In the genomic region with DNA sequence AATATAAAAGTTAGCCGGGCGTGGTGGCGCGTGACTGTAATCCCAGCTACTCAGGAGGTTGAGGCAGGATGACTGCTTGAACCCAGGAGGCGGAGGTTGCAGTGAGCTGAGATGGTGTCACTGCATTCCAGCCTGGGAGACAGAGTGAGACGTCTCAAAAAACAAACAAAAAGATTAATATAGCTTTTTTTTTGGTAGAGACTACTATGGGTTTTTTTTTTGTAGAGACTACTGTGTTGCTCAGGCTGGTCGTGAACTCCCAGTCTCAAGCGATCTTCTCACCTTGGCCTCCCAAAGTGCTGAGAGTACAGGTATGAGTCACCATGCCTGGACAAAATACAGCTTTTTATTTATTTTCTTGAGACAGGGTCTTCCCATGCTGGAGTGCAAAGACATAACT, we compare ENCODE assay signal across 20 cellular contexts. TPM values are rescaled to one million over a fixed set of nuclear protein-coding genes. Genes with fewer than 3 reads are reported as not detected.
A peak's percentile ranks its signal among the peaks of the same experiment; 100 is the strongest.
DNase-seq lines count a peak whose midpoint lies in the region; ATAC-seq, FAIRE-seq and TF ChIP-seq lines count a peak whose summit lies in the region.
"Had no signal": no experiment of that assay in that cellular context is flagged by ENCODE, and none has a peak within 500 bp of the region (broad histone marks: within the 10 kb centered on the region; RNA-seq: fewer than 3 reads in every experiment).

No MANE protein-coding gene starts in this region.

- no peaks in the 10 kb centered on the region for H3K9me1 ChIP-seq in IMR-90 (ENCODE audit: insufficient read depth, low read length)

- H3K4me1 ChIP-seq in IMR-90 (ENCODE audit: control insufficient read depth, insufficient read depth, low read length) (peaks cover 9% of the 10 kb centered on the region), transverse colon (peaks cover 0 to 25% (median under 1%) of the 10 kb centered on the region in 4 donors)

- TF ChIP-seq CTCF in IMR-90 (conservative IDR thresholded peaks at IDR 0.05; ENCODE audit: low read depth, low read length) = no peak
- no peak for TF ChIP-seq CTCF in fibroblast of mammary gland (conservative IDR thresholded peaks at IDR 0.05; ENCODE audit: control insufficient read depth, insufficient read depth, low read depth, low read length)
- TF ChIP-seq CTCF in transverse colon (IDR thresholded peaks at IDR 0.05) = no peak

- 87% methylated on average over 4 of the region's 8 CpGs; no CpG with 5 or more reads in 1 of the 2 experiments for WGBS in IMR-90 (ENCODE audit: extremely low coverage in 2 of 2, insufficient read length in 1 of 2), 2 experiments
- 79 to 85% methylated on average over 3 to 8 of the region's 8 CpGs for WGBS in transverse colon (ENCODE audit: low coverage in 1 of 2), 2 donors

- H3K14ac ChIP-seq in IMR-90 (replicated peaks; ENCODE audit: low read depth, low read length) = no peak overlapping the region

- H3K56ac ChIP-seq in IMR-90 (ENCODE audit: extremely low read depth, insufficient read depth, low read length) = no peak overlapping the region

- FAIRE-seq in GM18507 (lab: Jason Lieb, UNC) = peak; percentile 50
- FAIRE-seq: G401.6 had no signal

- no peak overlapping the region for H3K4me3 ChIP-seq in IMR-90 (ENCODE audit: insufficient read depth, low read depth, low read length)
- no peak overlapping the region for H3K4me3 ChIP-seq in fibroblast of mammary gland (ENCODE audit: control insufficient read depth, low read depth, low read length)
- H3K4me3 ChIP-seq in transverse colon = no peak overlapping the region
- H3K4me3 ChIP-seq: cardiac muscle cell, sigmoid colon, SK-N-MC had no signal

- no peak overlapping the region for H4K5ac ChIP-seq in IMR-90 (ENCODE audit: low read depth, low read length)

- H2AFZ ChIP-seq in IMR-90 (replicated peaks; ENCODE audit: low read length, poor library complexity) = no peak overlapping the region

- H3K4me2 ChIP-seq in IMR-90 (ENCODE audit: low read depth, low read length) = no peak overlapping the region
- H3K4me2 ChIP-seq: KMS-11 had no signal

- no peak overlapping the region; the same call in 1 of the 2 replicates for H2AK5ac ChIP-seq in IMR-90 (ENCODE audit: low read depth, low read length)

- H3K23ac ChIP-seq in IMR-90 (ENCODE audit: low read depth, low read length) = no peak overlapping the region

- H3K27ac ChIP-seq in IMR-90 (ENCODE audit: insufficient read depth, low read length) (no peak overlapping the region), transverse colon (no peak overlapping the region)
- H3K27ac ChIP-seq: cardiac muscle cell, KMS-11, SK-N-MC, WERI-Rb-1 had no signal

- no TSS peak for BruUV-seq in IMR-90 (replicated peaks; lab: Mats Ljungman, UMichigan)

- H3K9me3 ChIP-seq in IMR-90 (ENCODE audit: control insufficient read depth, insufficient read depth, low read length) (peaks cover 4% of the 10 kb centered on the region), transverse colon (peaks cover 3 to 6% of the 10 kb centered on the region in 2 donors)

- dilution Hi-C loops in IMR-90 (cut with HindIII; ENCODE audit: low sequenced_read_pairs, unreplicated experiment) = no loop called here

- H2BK20ac ChIP-seq in IMR-90 (ENCODE audit: low read depth, low read length) = no peak overlapping the region

- TF ChIP-seq RAD21 in IMR-90 (IDR thresholded peaks at IDR 0.05; ENCODE audit: low read length) = no peak

- H3K36me3 ChIP-seq in IMR-90 (ENCODE audit: control insufficient read depth, insufficient read depth, low read length) = no peaks in the 10 kb centered on the region
- H3K36me3 ChIP-seq in transverse colon = peaks cover 0 to 9% (median 0%) of the 10 kb centered on the region in 4 donors
- H3K36me3 ChIP-seq: cardiac muscle cell, sigmoid colon had no signal

- no peak overlapping the region for H3K9ac ChIP-seq in IMR-90 (ENCODE audit: low read depth, low read length)
- H3K9ac ChIP-seq: KMS-11 had no signal

- no peak overlapping the region for H2BK15ac ChIP-seq in IMR-90 (ENCODE audit: low read depth, low read length)

- no peak overlapping the region for H3K4ac ChIP-seq in IMR-90 (ENCODE audit: low read depth, low read length)

- no peaks in the 10 kb centered on the region for H3K27me3 ChIP-seq in IMR-90 (ENCODE audit: control insufficient read depth, insufficient read depth, low read length)
- H3K27me3 ChIP-seq in transverse colon = no peaks in the 10 kb centered on the region
- H3K27me3 ChIP-seq: cardiac muscle cell, sigmoid colon had no signal

- DNase-seq in EH (ENCODE audit: low read depth) (peak; percentile 50), GM18507 (ENCODE audit: extremely low spot score, insufficient read length, low read depth) (no peak), IMR-90 (peak; percentile 55), fibroblast of mammary gland (ENCODE audit: low read depth) (peak; percentile 10), transverse colon (no peak), left ventricle myocardium superior (no peak), G401 (ENCODE audit: low spot score) (no peak)
- DNase-seq: activated CD4-positive, alpha-beta T cell treated with anti-CD3 and anti-CD28 coated beads, Interleukin-2, amount 50 U/mL, for 48 hours; activated naive CD4-positive, alpha-beta T cell treated with anti-CD3 and anti-CD28 coated beads for 36 hours; amygdala; immature natural killer cell; NCI-H1694; NCI-H2171 treated with DMSO at 0.1 percent for 48 hours; RPMI8226; sigmoid colon; WERI-Rb-1 had no signal

- H2BK5ac ChIP-seq in IMR-90 (ENCODE audit: low read depth, low read length, poor library complexity, severe bottlenecking) = peak overlapping the region; percentile 20

- ATAC-seq in IMR-90 (ENCODE audit: low read depth) = peak; percentile 17; the same call in 1 of the 2 replicates
- ATAC-seq in left ventricle myocardium superior = no peak

- H4K91ac ChIP-seq in IMR-90 (ENCODE audit: insufficient read depth, low read depth, low read length) = no peak overlapping the region

- in situ Hi-C loops in IMR-90 (cut with MboI; ENCODE audit: low sequenced_read_pairs) (no loop called here), transverse colon (cut with MboI; ENCODE audit: low pct_ligation_motif_present in 1 of 4, low pct_unique_long_range_greater_than_20kb in 1 of 4, low sequenced_read_pairs in 3 of 4) (no loop called here), G401 (cut with HindIII; ENCODE audit: low sequenced_read_pairs) (no loop called here)

- H4K20me1 ChIP-seq in IMR-90 (ENCODE audit: insufficient read depth, low read length) = peaks cover 6% of the 10 kb centered on the region; the same call in 1 of the 2 replicates

- H3K18ac ChIP-seq in IMR-90 (ENCODE audit: low read depth, low read length) = no peak overlapping the region

- no peak overlapping the region for H2AK9ac ChIP-seq in IMR-90 (replicated peaks; ENCODE audit: low read depth, low read length, poor library complexity)

- CTCF ChIA-PET in IMR-90 (lab: Yijun Ruan, JAX) = interaction anchor here (0.6 kb wide), 2 partner anchors 100 to 156 kb away, joined by 3 to 4 read pairs; no protein-coding TSS in a partner anchor

- H2BK120ac ChIP-seq in IMR-90 (ENCODE audit: low read depth, low read length) = no peak overlapping the region

- H3K79me1 ChIP-seq in IMR-90 (ENCODE audit: low read depth in 1 of 2, low read length in 2 of 2) = peaks cover 16 to 55% of the 10 kb centered on the region in 2 experiments

- no peak overlapping the region for H4K8ac ChIP-seq in IMR-90 (ENCODE audit: low read depth in 2 of 2, low read length in 2 of 2)

- no peak for TF ChIP-seq EP300 in transverse colon (IDR thresholded peaks at IDR 0.05; ENCODE audit: low read depth)

- intact Hi-C loops in IMR-90 (cut with micrococcal nuclease) = no loop called here
- intact Hi-C loops in transverse colon (cut with DNase I; ENCODE audit: low total_unique reads) = no loop called here
- intact Hi-C loops in left ventricle myocardium superior (cut with micrococcal nuclease) = no loop called here

- no peak for TF ChIP-seq POLR2A in IMR-90 (IDR thresholded peaks at IDR 0.05; ENCODE audit: low read depth, low read length)
- TF ChIP-seq POLR2A in transverse colon (IDR thresholded peaks at IDR 0.05) = no peak

- POLR2A ChIA-PET in IMR-90 (lab: Charles Lee; ENCODE audit: unreplicated experiment) = no interaction called here

TF ChIP-seq in IMR-90, 13 proteins besides CTCF, POLR2A, EP300 and RAD21 (continues in another document):
- TF ChIP-seq ELK1 (IDR thresholded peaks at IDR 0.05; ENCODE audit: borderline replicate concordance, low read depth, low read length) = no peak
- no peak for TF ChIP-seq BHLHE40 (IDR thresholded peaks at IDR 0.05; ENCODE audit: low read depth, low read length)
- TF ChIP-seq FOS (IDR thresholded peaks at IDR 0.05; ENCODE audit: low read depth, low read length) = no peak
- no peak for TF ChIP-seq MAZ (IDR thresholded peaks at IDR 0.05; ENCODE audit: borderline replicate concordance, low read depth, low read length)
- no peak for TF ChIP-seq SMC3 (IDR thresholded peaks at IDR 0.05; ENCODE audit: low read depth, low read length)
- TF ChIP-seq NFE2L2 (IDR thresholded peaks at IDR 0.05; ENCODE audit: low read depth, low read length) = no peak
- TF ChIP-seq MXI1 (IDR thresholded peaks at IDR 0.05; ENCODE audit: borderline replicate concordance, low read depth, low read length) = no peak
- no peak for TF ChIP-seq CHD1 (IDR thresholded peaks at IDR 0.05; ENCODE audit: low read depth, low read length)
- no peak for TF ChIP-seq RFX5 (IDR thresholded peaks at IDR 0.05; ENCODE audit: low read depth, low read length)
- no peak for TF ChIP-seq RCOR1 (IDR thresholded peaks at IDR 0.05; ENCODE audit: insufficient replicate concordance, low read length)

RNA-seq across cellular contexts. Expression of gene ZNRF1, which starts 20.2 kb away (rescaled TPM):
- total RNA-seq in IMR-90 (2012; rRNA removed) = 8.2 and 9.7 TPM in 2 replicates
- polyA plus RNA-seq in IMR-90 (2012; rRNA removed) = 20.7 and 24.9 TPM in 2 replicates
- 20.3 and 39.9 TPM in 2 replicates for polyA plus RNA-seq in IMR-90 (2012; cell fraction: cytosol; rRNA removed)
- 46.3 and 57.6 TPM in 2 replicates for polyA plus RNA-seq in IMR-90 (2012; cell fraction: nucleus; rRNA removed; ENCODE audit: low replicate concordance)
- 10 to 100 TPM; 28.5 to 58.4 (median 40.4) TPM for total RNA-seq in transverse colon
- total RNA-seq in left ventricle myocardium superior = 24.5 TPM
- 15.4 and 21.2 TPM in 2 replicates for total RNA-seq in G401 (2014; rRNA removed; shearing (Covaris generic))

RNA-seq across cellular contexts. Expression of gene WDR59, which starts 34.1 kb away (rescaled TPM):
- total RNA-seq in IMR-90 (2012; rRNA removed) (23.9 and 29.4 TPM in 2 replicates), transverse colon (100 to 1,000 TPM in 1 of 4 donors, 10 to 100 TPM in 3; 29.1 to 112 (median 42.6) TPM), left ventricle myocardium superior (59.6 TPM)
- 37.5 and 44.6 TPM in 2 replicates for polyA plus RNA-seq in IMR-90 (2012; rRNA removed)
- 15.4 and 30.7 TPM in 2 replicates for polyA plus RNA-seq in IMR-90 (2012; cell fraction: cytosol; rRNA removed)
- 148 and 198 TPM in 2 replicates for polyA plus RNA-seq in IMR-90 (2012; cell fraction: nucleus; rRNA removed; ENCODE audit: low replicate concordance)
- 39.5 and 58.5 TPM in 2 replicates for total RNA-seq in G401 (2014; rRNA removed; shearing (Covaris generic))

Comparison
In these comparisons a context has a peak if more than half of its experiments do, and no peak if none do; other contexts are left out.
1. DNase-seq: peak in EH (single experiment), IMR-90 (single experiment) and fibroblast of mammary gland (single experiment); none in GM18507 (single experiment), transverse colon (single experiment), left ventricle myocardium superior (single experiment) and G401 (single experiment).